Comparison of ENCODE assay signal across 8 cellular contexts in genomic region chr3:103440539-103441113, GRCh38.
DNase-seq lines count a peak whose midpoint lies in the region; ATAC-seq and TF ChIP-seq lines count a peak whose summit lies in the region.
"Had no signal": no experiment of that assay in that cellular context is flagged by ENCODE, and none has a peak within 500 bp of the region (broad histone marks: within the 10 kb centered on the region; RNA-seq: fewer than 3 reads in every experiment).

No MANE protein-coding gene starts in this region.

- POLR2A ChIA-PET in PC-3 (lab: Charles Lee; ENCODE audit: unreplicated experiment): no interaction called here

- intact Hi-C loops in PC-3 (cut with micrococcal nuclease): no loop called here
- intact Hi-C loops in activated T-helper 1 cell treated with anti-CD3 and anti-CD28 coated beads, Interleukin-12 subunit alpha, Interleukin-12 subunit beta, Interleukin-2, Interleukin-4 antibody, amounts not matched to agents 30 ng/mL and 10 ng/mL and 1 ng/mL, durations not matched to agents 14 hours and 24 hours and 36 hours (cut with micrococcal nuclease): no loop called here

- DNase-seq in PC-3 (peak; percentile 46), osteocyte (ENCODE audit: extremely low spot score, unreplicated experiment) (no peak), HAP-1 (ENCODE audit: low spot score in 2 of 2) (no peak), COLO829 (ENCODE audit: low spot score) (no peak)
- DNase-seq in activated T-helper 1 cell treated with anti-CD3 and anti-CD28 coated beads, Interleukin-12 subunit alpha, Interleukin-12 subunit beta, Interleukin-2, Interleukin-4 antibody, amounts not matched to agents 30 ng/mL and 10 ng/mL and 1 ng/mL, durations not matched to agents 14 hours and 24 hours and 36 hours (ENCODE audit: low spot score): no peak
- DNase-seq: stimulated activated CD8-positive, alpha-beta memory T cell treated with anti-CD3 and anti-CD28 coated beads, Interleukin-4, amount 100 ng/mL, for 48 hours had no signal

- no peaks in the 10 kb centered on the region for H3K79me2 ChIP-seq in PC-3 (ENCODE audit: low read length)

- H3K27me3 Mint-ChIP-seq in osteocyte (ENCODE audit: unreplicated experiment): peaks cover 9% of the 10 kb centered on the region
- no peaks in the 10 kb centered on the region for H3K27me3 Mint-ChIP-seq in activated T-helper 1 cell treated with anti-CD3 and anti-CD28 coated beads, Interleukin-12 subunit alpha, Interleukin-12 subunit beta, Interleukin-2, Interleukin-4 antibody, amounts not matched to agents 30 ng/mL and 10 ng/mL and 1 ng/mL, durations not matched to agents 14 hours and 24 hours and 36 hours (ENCODE audit: insufficient read depth)

- H3K27ac ChIP-seq in PC-3 (ENCODE audit: low read length): no peak overlapping the region

- H3K36me3 Mint-ChIP-seq in osteocyte (ENCODE audit: unreplicated experiment): no peaks in the 10 kb centered on the region
- no peaks in the 10 kb centered on the region for H3K36me3 Mint-ChIP-seq in activated T-helper 1 cell treated with anti-CD3 and anti-CD28 coated beads, Interleukin-12 subunit alpha, Interleukin-12 subunit beta, Interleukin-2, Interleukin-4 antibody, amounts not matched to agents 30 ng/mL and 10 ng/mL and 1 ng/mL, durations not matched to agents 14 hours and 24 hours and 36 hours (ENCODE audit: low read depth)

- H3K27ac Mint-ChIP-seq in osteocyte (ENCODE audit: unreplicated experiment): no peak overlapping the region
- H3K27ac Mint-ChIP-seq in activated T-helper 1 cell treated with anti-CD3 and anti-CD28 coated beads, Interleukin-12 subunit alpha, Interleukin-12 subunit beta, Interleukin-2, Interleukin-4 antibody, amounts not matched to agents 30 ng/mL and 10 ng/mL and 1 ng/mL, durations not matched to agents 14 hours and 24 hours and 36 hours: no peak overlapping the region

- H3F3A ChIP-seq in PC-3 (ENCODE audit: low read length, unreplicated experiment): no peaks in the 10 kb centered on the region

- H3K4me1 ChIP-seq in PC-3 (ENCODE audit: insufficient read depth, low read length) (no peaks in the 10 kb centered on the region), HAP-1 (no peaks in the 10 kb centered on the region)

- H3K27me3 ChIP-seq in PC-3 (ENCODE audit: low read length) (no peaks in the 10 kb centered on the region), HAP-1 (ENCODE audit: low read depth) (no peaks in the 10 kb centered on the region)

- H3K9me2 ChIP-seq in PC-3 (replicated peaks; ENCODE audit: low read length): no peaks in the 10 kb centered on the region

- no peaks in the 10 kb centered on the region for H3K36me3 ChIP-seq in PC-3 (ENCODE audit: low read depth, low read length)
- no peaks in the 10 kb centered on the region for H3K36me3 ChIP-seq in HAP-1 (replicated peaks)

- H3K9ac ChIP-seq in PC-3 (ENCODE audit: low read length): no peak overlapping the region

- no peak overlapping the region for H3K4me2 ChIP-seq in PC-3 (ENCODE audit: low read length)

- H3K4me1 Mint-ChIP-seq in osteocyte (ENCODE audit: unreplicated experiment): no peaks in the 10 kb centered on the region
- H3K4me1 Mint-ChIP-seq in activated T-helper 1 cell treated with anti-CD3 and anti-CD28 coated beads, Interleukin-12 subunit alpha, Interleukin-12 subunit beta, Interleukin-2, Interleukin-4 antibody, amounts not matched to agents 30 ng/mL and 10 ng/mL and 1 ng/mL, durations not matched to agents 14 hours and 24 hours and 36 hours (ENCODE audit: low read depth): no peaks in the 10 kb centered on the region

- in situ Hi-C loops in HAP-1 (cut with MboI; ENCODE audit: low sequenced_read_pairs): no loop called here

- H3K4me3 ChIP-seq in PC-3 (ENCODE audit: low read length) (no peak overlapping the region), HAP-1 (no peak overlapping the region)

- H3K9me3 ChIP-seq in PC-3 (ENCODE audit: low read length): no peaks in the 10 kb centered on the region
- no peaks in the 10 kb centered on the region for H3K9me3 ChIP-seq in HAP-1

- no TSS peak for BruUV-seq in PC-3 (replicated peaks; lab: Mats Ljungman, UMichigan)

- TF ChIP-seq CTCF in PC-3 (conservative IDR thresholded peaks at IDR 0.05; ENCODE audit: low read depth, low read length) (peak; percentile 56), osteocyte (IDR thresholded peaks at IDR 0.05) (peak; percentile 28)

- no peak overlapping the region for H2AFZ ChIP-seq in PC-3 (ENCODE audit: low read length)

- peak; percentile 89 for ATAC-seq in GM19035 (IDR thresholded peaks at IDR 0.05; ENCODE audit: unreplicated experiment)
- peak; percentile 91 for ATAC-seq in HG02938 (IDR thresholded peaks at IDR 0.05; ENCODE audit: unreplicated experiment)
- ATAC-seq in PC-3: peak; percentile 45; the same call in 1 of the 2 replicates

- no peaks in the 10 kb centered on the region for H4K20me1 ChIP-seq in PC-3 (ENCODE audit: low read length)

- no peak overlapping the region for H3K4me3 Mint-ChIP-seq in osteocyte (ENCODE audit: unreplicated experiment)
- H3K4me3 Mint-ChIP-seq in activated T-helper 1 cell treated with anti-CD3 and anti-CD28 coated beads, Interleukin-12 subunit alpha, Interleukin-12 subunit beta, Interleukin-2, Interleukin-4 antibody, amounts not matched to agents 30 ng/mL and 10 ng/mL and 1 ng/mL, durations not matched to agents 14 hours and 24 hours and 36 hours: no peak overlapping the region

- H3K9me3 Mint-ChIP-seq in osteocyte (ENCODE audit: unreplicated experiment): no peaks in the 10 kb centered on the region
- H3K9me3 Mint-ChIP-seq in activated T-helper 1 cell treated with anti-CD3 and anti-CD28 coated beads, Interleukin-12 subunit alpha, Interleukin-12 subunit beta, Interleukin-2, Interleukin-4 antibody, amounts not matched to agents 30 ng/mL and 10 ng/mL and 1 ng/mL, durations not matched to agents 14 hours and 24 hours and 36 hours: peaks cover 6% of the 10 kb centered on the region

- CTCF ChIA-PET in PC-3 (lab: Charles Lee): no interaction called here
